In genomic region chr7:44606341-44607140, GRCh38 we compare ENCODE assay signal across 8 cellular contexts. TPM values are rescaled to one million over a fixed set of nuclear protein-coding genes. Genes with fewer than 3 reads are reported as not detected.
DNase-seq lines count a peak whose midpoint lies in the region; ATAC-seq and TF ChIP-seq lines count a peak whose summit lies in the region.

Gene OGDH, plus strand, starts transcription at chr7:44606627. Its CDS starts 17,717 bp downstream, at chr7:44624344.

- WGBS in heart right ventricle, 2 donors = 0 to 1% methylated on average over 62 to 93 of the region's 93 CpGs

- peak; percentile 93 for ATAC-seq in HG02870 (IDR thresholded peaks at IDR 0.05; ENCODE audit: unreplicated experiment)
- peak; percentile 96 to 99 (median 98) for ATAC-seq in heart right ventricle
- ATAC-seq in upper lobe of right lung = peak; percentile 99

- DNase-seq in GM13976 (ENCODE audit: low spot score) = peak; percentile 99
- peak; percentile 92 for DNase-seq in NCI-H146 treated with DMSO at 0.1 percent for 48 hours (lab: John Stamatoyannopoulos, UW; ENCODE audit: unreplicated experiment)
- peak; percentile 98 for DNase-seq in amniotic epithelial cell (ENCODE audit: low read depth)
- DNase-seq in heart right ventricle = peak; percentile 99
- peak; percentile 100 for DNase-seq in posterior vena cava (ENCODE audit: low spot score)
- peak; percentile 100 for DNase-seq in upper lobe of right lung

- no peak for TF ChIP-seq CTCF in GM13976 (IDR thresholded peaks at IDR 0.05; ENCODE audit: borderline replicate concordance, control extremely low read depth, extremely low read depth, insufficient read depth, missing control alignments)
- peak in 1 of 9 donors; percentile 8 for TF ChIP-seq CTCF in heart right ventricle (IDR thresholded peaks at IDR 0.05)
- TF ChIP-seq CTCF in upper lobe of right lung (IDR thresholded peaks at IDR 0.05) = no peak

- H3K27me3 ChIP-seq in heart right ventricle (no peaks in the 10 kb centered on the region), upper lobe of right lung (no peaks in the 10 kb centered on the region)

- H3K27ac ChIP-seq in heart right ventricle (peak within 1 kb of the TSS; percentile 86 to 99 (median 98)), upper lobe of right lung (peak within 1 kb of the TSS; percentile 99)

- peak within 1 kb of the TSS; percentile 39 to 96 (median 72) for H3K4me3 ChIP-seq in heart right ventricle
- H3K4me3 ChIP-seq in upper lobe of right lung = peak within 1 kb of the TSS; percentile 91

- H3K36me3 ChIP-seq in heart right ventricle (peaks cover 0 to 5% (median 0%) of the 10 kb centered on the region in 9 donors), upper lobe of right lung (no peaks in the 10 kb centered on the region)

- intact Hi-C loops in T-helper 1 cell treated with Interleukin-12 subunit alpha and Interleukin-12 subunit beta and Interleukin-4 antibody, amounts not matched to agents 30 ng/mL and 1 ng/mL, for 36 hours (cut with micrococcal nuclease) = loop anchor here (1.0 to 2.0 kb wide), 14 partner anchors 11 to 524 kb away; partner anchors contain the start of genes CCM2, H2AZ2, MYO1G and NUDCD3
- intact Hi-C loops in heart right ventricle (cut with DNase I) = loop anchor here in 4 of 10 donors (1.0 to 10.0 kb wide), 5 partner anchors 24 to 241 kb away; partner anchors contain the start of genes H2AZ2 (in 2 of the 4) and TMED4 (in 2 of the 4)
- intact Hi-C loops in posterior vena cava (cut with DNase I) = loop anchor here in 1 of 2 donors (10.0 kb wide), 1 partner anchor 148 kb away; no protein-coding TSS in a partner anchor
- intact Hi-C loops in upper lobe of right lung (cut with DNase I) = no loop called here

- H3K4me1 ChIP-seq in heart right ventricle (peaks cover 2 to 35% (median 32%) of the 10 kb centered on the region in 9 donors), upper lobe of right lung (peaks cover 19% of the 10 kb centered on the region)

- H3K9me3 ChIP-seq in heart right ventricle = no peaks in the 10 kb centered on the region
- H3K9me3 ChIP-seq in upper lobe of right lung = no peaks in the 10 kb centered on the region

- in situ Hi-C loops in GM13976 (cut with MboI; ENCODE audit: low sequenced_read_pairs, unreplicated experiment) = no loop called here

RNA-seq across cellular contexts. Expression of gene OGDH, which starts in this region (rescaled TPM):
- total RNA-seq in T-helper 1 cell treated with Interleukin-12 subunit alpha and Interleukin-12 subunit beta and Interleukin-4 antibody, amounts not matched to agents 30 ng/mL and 1 ng/mL, for 36 hours = 136 and 149 TPM in 2 replicates
- 100 to 1,000 TPM; 500 to 724 (median 679) TPM for total RNA-seq in heart right ventricle
- 100 to 1,000 TPM; 202 to 421 TPM for polyA plus RNA-seq in heart right ventricle
- total RNA-seq in posterior vena cava = 100 to 1,000 TPM; 123 to 132 TPM
- total RNA-seq in upper lobe of right lung = 157 TPM

Comparison
In these comparisons a context has a peak if more than half of its experiments do, and no peak if none do; other contexts are left out.
1. Peak in every context shown above with its lines: DNase-seq, ATAC-seq, H3K4me3 ChIP-seq and H3K27ac ChIP-seq.